17 cellular contexts compared by ENCODE assay signal in the genomic region with DNA sequence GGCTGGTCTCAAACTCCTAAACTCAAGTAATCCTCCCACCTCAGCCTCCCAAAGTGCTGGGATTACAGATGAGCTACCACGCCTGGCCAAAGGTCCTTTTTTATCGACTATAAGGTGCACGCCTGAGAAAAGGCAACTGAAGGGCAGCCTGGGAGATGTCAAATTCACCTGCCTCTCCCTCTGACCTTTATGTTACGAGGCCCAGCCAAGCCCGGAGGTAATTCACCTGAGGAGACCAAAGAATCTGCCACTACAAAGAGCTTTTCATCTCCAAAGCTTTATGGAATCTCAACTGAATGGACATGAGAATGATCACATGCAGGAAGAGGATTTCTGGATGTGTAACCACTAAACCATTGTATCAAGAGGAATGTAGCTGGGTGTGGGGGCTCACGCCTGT. TPM values are rescaled to one million over a fixed set of nuclear protein-coding genes. Genes with fewer than 3 reads are reported as not detected.
DNase-seq lines count a peak whose midpoint lies in the region; ATAC-seq and TF ChIP-seq lines count a peak whose summit lies in the region.
"Had no signal": no experiment of that assay in that cellular context is flagged by ENCODE, and none has a peak within 500 bp of the region (broad histone marks: within the 10 kb centered on the region; RNA-seq: fewer than 3 reads in every experiment).

No MANE protein-coding gene starts in this region.

- H3K4me1 ChIP-seq in gastrocnemius medialis = no peaks in the 10 kb centered on the region
- H3K4me1 ChIP-seq: A549 had no signal

- H3K27ac Mint-ChIP-seq in natural killer cell treated with Interleukin-12 subunit alpha and Interleukin-12 subunit beta and Interleukin-15 and Interleukin-18, amount 100 ng/mL, for 72 hours = peak overlapping the region; percentile 75 to 80
- H3K27ac Mint-ChIP-seq in natural killer cell = no peak overlapping the region
- peak overlapping the region; percentile 82 for H3K27ac Mint-ChIP-seq in dendritic cell treated with granulocyte-macrophage colony-stimulating factor and Interleukin-4, amounts not matched to agents 40 ng/mL and 50 ng/mL, for 4 days
- peak overlapping the region; percentile 74 for H3K27ac Mint-ChIP-seq in stimulated activated effector memory CD8-positive, alpha-beta T cell treated with anti-CD3 and anti-CD28 coated beads, Interleukin-12 subunit alpha, Interleukin-12 subunit beta, amount 100 ng/mL, for 72 hours
- H3K27ac Mint-ChIP-seq: CD4-positive, alpha-beta T cell had no signal

- in situ Hi-C loops in SK-MEL-5 (cut with HindIII; ENCODE audit: low pct_unique_long_range_greater_than_20kb, low sequenced_read_pairs) = no loop called here
- in situ Hi-C loops in GM13976 (cut with MboI; ENCODE audit: low sequenced_read_pairs, unreplicated experiment) = no loop called here
- in situ Hi-C loops in gastrocnemius medialis (cut with MboI; ENCODE audit: low sequenced_read_pairs in 4 of 4) = no loop called here

- H3K9me3 Mint-ChIP-seq in natural killer cell treated with Interleukin-12 subunit alpha and Interleukin-12 subunit beta and Interleukin-15 and Interleukin-18, amount 100 ng/mL, for 72 hours = no peaks in the 10 kb centered on the region
- no peaks in the 10 kb centered on the region for H3K9me3 Mint-ChIP-seq in natural killer cell
- H3K9me3 Mint-ChIP-seq in dendritic cell treated with granulocyte-macrophage colony-stimulating factor and Interleukin-4, amounts not matched to agents 40 ng/mL and 50 ng/mL, for 4 days = no peaks in the 10 kb centered on the region
- H3K9me3 Mint-ChIP-seq in stimulated activated effector memory CD8-positive, alpha-beta T cell treated with anti-CD3 and anti-CD28 coated beads, Interleukin-12 subunit alpha, Interleukin-12 subunit beta, amount 100 ng/mL, for 72 hours = no peaks in the 10 kb centered on the region
- H3K9me3 Mint-ChIP-seq: CD4-positive, alpha-beta T cell had no signal

- no peak for TF ChIP-seq POLR2A in gastrocnemius medialis (IDR thresholded peaks at IDR 0.05)

- H3K27me3 Mint-ChIP-seq in natural killer cell treated with Interleukin-12 subunit alpha and Interleukin-12 subunit beta and Interleukin-15 and Interleukin-18, amount 100 ng/mL, for 72 hours = no peaks in the 10 kb centered on the region
- H3K27me3 Mint-ChIP-seq in natural killer cell (ENCODE audit: low read depth in 2 of 2) = peaks cover 0 to 8% of the 10 kb centered on the region in 2 donors
- no peaks in the 10 kb centered on the region for H3K27me3 Mint-ChIP-seq in dendritic cell treated with granulocyte-macrophage colony-stimulating factor and Interleukin-4, amounts not matched to agents 40 ng/mL and 50 ng/mL, for 4 days
- H3K27me3 Mint-ChIP-seq: CD4-positive, alpha-beta T cell had no signal

- peak overlapping the region; percentile 65 for H3K4me3 Mint-ChIP-seq in natural killer cell treated with Interleukin-12 subunit alpha and Interleukin-12 subunit beta and Interleukin-15 and Interleukin-18, amount 100 ng/mL, for 72 hours
- no peak overlapping the region for H3K4me3 Mint-ChIP-seq in natural killer cell
- no peak overlapping the region for H3K4me3 Mint-ChIP-seq in dendritic cell treated with granulocyte-macrophage colony-stimulating factor and Interleukin-4, amounts not matched to agents 40 ng/mL and 50 ng/mL, for 4 days
- H3K4me3 Mint-ChIP-seq in stimulated activated effector memory CD8-positive, alpha-beta T cell treated with anti-CD3 and anti-CD28 coated beads, Interleukin-12 subunit alpha, Interleukin-12 subunit beta, amount 100 ng/mL, for 72 hours = peak overlapping the region; percentile 41
- H3K4me3 Mint-ChIP-seq: CD4-positive, alpha-beta T cell had no signal

- H3K4me1 Mint-ChIP-seq in natural killer cell treated with Interleukin-12 subunit alpha and Interleukin-12 subunit beta and Interleukin-15 and Interleukin-18, amount 100 ng/mL, for 72 hours (ENCODE audit: low read depth in 2 of 2) = peaks cover 21 to 31% of the 10 kb centered on the region in 2 donors
- H3K4me1 Mint-ChIP-seq in natural killer cell = peaks cover 8% of the 10 kb centered on the region in 2 donors
- H3K4me1 Mint-ChIP-seq in dendritic cell treated with granulocyte-macrophage colony-stimulating factor and Interleukin-4, amounts not matched to agents 40 ng/mL and 50 ng/mL, for 4 days (ENCODE audit: low read depth) = peaks cover 60% of the 10 kb centered on the region
- H3K4me1 Mint-ChIP-seq in stimulated activated effector memory CD8-positive, alpha-beta T cell treated with anti-CD3 and anti-CD28 coated beads, Interleukin-12 subunit alpha, Interleukin-12 subunit beta, amount 100 ng/mL, for 72 hours = peaks cover 32% of the 10 kb centered on the region

- H3K4me3 ChIP-seq in gastrocnemius medialis = no peak overlapping the region
- H3K4me3 ChIP-seq: A549 had no signal

- H3K36me3 ChIP-seq in gastrocnemius medialis = no peaks in the 10 kb centered on the region

- no peak for DNase-seq in natural killer cell treated with Interleukin-12 subunit alpha and Interleukin-12 subunit beta and Interleukin-15 and Interleukin-18, amount 100 ng/mL, for 72 hours (ENCODE audit: low spot score)
- DNase-seq in natural killer cell (no peak), SK-MEL-5 (ENCODE audit: low read depth, low spot score) (peak; percentile 37), GM13976 (ENCODE audit: low spot score) (no peak), SKM-1 treated with dmso at 0.1 percent for 144 hours (lab: John Stamatoyannopoulos, UW; ENCODE audit: unreplicated experiment) (no peak), gastrocnemius medialis (no peak)
- no peak for DNase-seq in stimulated activated effector memory CD8-positive, alpha-beta T cell treated with anti-CD3 and anti-CD28 coated beads, Interleukin-12 subunit alpha, Interleukin-12 subunit beta, amount 100 ng/mL, for 72 hours (ENCODE audit: low spot score in 2 of 2)
- DNase-seq: CD4-positive, alpha-beta T cell; DMS53; NCI-H1048; NCI-H1436 treated with DMSO at 0.1 percent for 48 hours; NCI-H2029 treated with DMSO at 0.1 percent for 48 hours; NCI-H2171; NCI-H69 had no signal

- no peaks in the 10 kb centered on the region for H3K27me3 ChIP-seq in gastrocnemius medialis

- no peak for ATAC-seq in natural killer cell treated with Interleukin-12 subunit alpha and Interleukin-12 subunit beta and Interleukin-15 and Interleukin-18, amount 100 ng/mL, for 72 hours
- no peak for ATAC-seq in natural killer cell
- ATAC-seq in stimulated activated effector memory CD8-positive, alpha-beta T cell treated with anti-CD3 and anti-CD28 coated beads, Interleukin-12 subunit alpha, Interleukin-12 subunit beta, amount 100 ng/mL, for 72 hours = no peak
- no peak for ATAC-seq in gastrocnemius medialis
- ATAC-seq: Right ventricle myocardium inferior had no signal

- intact Hi-C loops in natural killer cell (cut with micrococcal nuclease) = no loop called here
- intact Hi-C loops in dendritic cell treated with granulocyte-macrophage colony-stimulating factor and Interleukin-4, amounts not matched to agents 40 ng/mL and 50 ng/mL, for 4 days (cut with micrococcal nuclease) = no loop called here
- intact Hi-C loops in gastrocnemius medialis (cut with DNase I; ENCODE audit: low total_unique reads) = no loop called here

- no peaks in the 10 kb centered on the region for H3K36me3 Mint-ChIP-seq in natural killer cell treated with Interleukin-12 subunit alpha and Interleukin-12 subunit beta and Interleukin-15 and Interleukin-18, amount 100 ng/mL, for 72 hours
- H3K36me3 Mint-ChIP-seq in natural killer cell = no peaks in the 10 kb centered on the region
- H3K36me3 Mint-ChIP-seq in dendritic cell treated with granulocyte-macrophage colony-stimulating factor and Interleukin-4, amounts not matched to agents 40 ng/mL and 50 ng/mL, for 4 days (ENCODE audit: low read depth) = no peaks in the 10 kb centered on the region
- H3K36me3 Mint-ChIP-seq in stimulated activated effector memory CD8-positive, alpha-beta T cell treated with anti-CD3 and anti-CD28 coated beads, Interleukin-12 subunit alpha, Interleukin-12 subunit beta, amount 100 ng/mL, for 72 hours = peaks cover 6% of the 10 kb centered on the region

- H3K27ac ChIP-seq in gastrocnemius medialis = no peak overlapping the region

- no peaks in the 10 kb centered on the region for H3K9me3 ChIP-seq in gastrocnemius medialis
- H3K9me3 ChIP-seq: A549 had no signal

- no peak for TF ChIP-seq CTCF in natural killer cell (IDR thresholded peaks at IDR 0.05)
- no peak for TF ChIP-seq CTCF in GM13976 (IDR thresholded peaks at IDR 0.05; ENCODE audit: borderline replicate concordance, control extremely low read depth, extremely low read depth, insufficient read depth, missing control alignments)
- TF ChIP-seq CTCF in gastrocnemius medialis (IDR thresholded peaks at IDR 0.05 in 4 of 5, conservative IDR thresholded peaks at IDR 0.05 in 1 of 5) = no peak

RNA-seq across cellular contexts. Expression of a gene that starts 37.2 kb away (rescaled TPM):
- total RNA-seq in natural killer cell treated with Interleukin-12 subunit alpha and Interleukin-12 subunit beta and Interleukin-15 and Interleukin-18, amount 100 ng/mL, for 72 hours = 10 to 100 TPM; 39.0 to 52.2 TPM
- 10 to 100 TPM; 15.3 to 25.7 (median 17.2) TPM for total RNA-seq in natural killer cell
- total RNA-seq in SK-MEL-5 (2014; rRNA removed; shearing (Covaris generic)) = 22.4 and 29.0 TPM in 2 replicates
- polyA plus RNA-seq in SK-MEL-5 (2015; cell fraction: cytosol; rRNA removed) = 17.0 and 20.5 TPM in 2 replicates
- 9.2 and 10.4 TPM in 2 replicates for polyA plus RNA-seq in SK-MEL-5 (2015; cell fraction: nucleus; rRNA removed)
- total RNA-seq in gastrocnemius medialis = 10 to 100 TPM; 36.4 to 74.7 (median 38.8) TPM

RNA-seq across cellular contexts. Expression of a gene that starts 37.6 kb away (rescaled TPM):
- 10 to 100 TPM; 36.7 to 47.4 TPM for total RNA-seq in natural killer cell treated with Interleukin-12 subunit alpha and Interleukin-12 subunit beta and Interleukin-15 and Interleukin-18, amount 100 ng/mL, for 72 hours
- total RNA-seq in natural killer cell (1 to 10 TPM; 5.3 to 9.3 (median 6.1) TPM), gastrocnemius medialis (10 to 100 TPM in 1 of 4 donors, 1 to 10 TPM in 3; 7.6 to 10.5 (median 8.3) TPM)
- total RNA-seq in SK-MEL-5 (2014; rRNA removed; shearing (Covaris generic)) = 6.2 and 6.9 TPM in 2 replicates
- polyA plus RNA-seq in SK-MEL-5 (2015; cell fraction: cytosol; rRNA removed) = 3.3 and 4.8 TPM in 2 replicates
- 11.0 and 15.6 TPM in 2 replicates for polyA plus RNA-seq in SK-MEL-5 (2015; cell fraction: nucleus; rRNA removed)

Comparison
In these comparisons a context has a peak if more than half of its experiments do, and no peak if none do; other contexts are left out.
1. H3K27ac Mint-ChIP-seq: peak in natural killer cell treated with Interleukin-12 subunit alpha and Interleukin-12 subunit beta and Interleukin-15 and Interleukin-18, amount 100 ng/mL, for 72 hours (2 of 2), dendritic cell treated with granulocyte-macrophage colony-stimulating factor and Interleukin-4, amounts not matched to agents 40 ng/mL and 50 ng/mL, for 4 days (single experiment) and stimulated activated effector memory CD8-positive, alpha-beta T cell treated with anti-CD3 and anti-CD28 coated beads, Interleukin-12 subunit alpha, Interleukin-12 subunit beta, amount 100 ng/mL, for 72 hours (single experiment); none in natural killer cell (0 of 2).
2. H3K4me3 Mint-ChIP-seq: peak in natural killer cell treated with Interleukin-12 subunit alpha and Interleukin-12 subunit beta and Interleukin-15 and Interleukin-18, amount 100 ng/mL, for 72 hours (single experiment) and stimulated activated effector memory CD8-positive, alpha-beta T cell treated with anti-CD3 and anti-CD28 coated beads, Interleukin-12 subunit alpha, Interleukin-12 subunit beta, amount 100 ng/mL, for 72 hours (single experiment); none in natural killer cell (single experiment) and dendritic cell treated with granulocyte-macrophage colony-stimulating factor and Interleukin-4, amounts not matched to agents 40 ng/mL and 50 ng/mL, for 4 days (single experiment).